Comparison of ENCODE assay signal across 15 cellular contexts in the genomic region with DNA sequence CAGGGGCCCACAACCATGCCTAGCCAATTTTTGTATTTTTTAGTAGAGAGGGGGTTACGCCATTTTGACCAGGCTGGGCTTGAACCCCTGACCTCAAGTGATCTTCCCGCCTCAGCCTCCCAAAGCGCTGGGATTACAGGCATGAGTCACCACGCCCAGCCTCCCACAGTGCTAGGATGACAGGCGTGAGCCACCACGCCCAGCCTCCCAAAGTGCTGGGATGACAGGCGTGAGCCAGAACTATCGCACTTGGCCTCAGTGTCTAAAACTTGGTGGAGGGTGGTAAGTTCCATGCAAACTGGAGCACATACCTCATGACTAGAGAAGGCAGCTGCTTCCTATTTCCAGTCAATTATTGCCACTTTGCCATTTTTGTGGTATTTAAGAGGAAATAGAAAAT. TPM values are rescaled to one million over a fixed set of nuclear protein-coding genes. Genes with fewer than 3 reads are reported as not detected.
DNase-seq lines count a peak whose midpoint lies in the region; ATAC-seq and TF ChIP-seq lines count a peak whose summit lies in the region.
"Had no signal": no experiment of that assay in that cellular context is flagged by ENCODE, and none has a peak within 500 bp of the region (broad histone marks: within the 10 kb centered on the region; RNA-seq: fewer than 3 reads in every experiment).

No MANE protein-coding gene starts in this region.

- H3K27me3 Mint-ChIP-seq in osteocyte (ENCODE audit: unreplicated experiment): peaks cover 2% of the 10 kb centered on the region

- TF ChIP-seq CTCF in HEK293 (tag by site-specific recombination; IDR thresholded peaks at IDR 0.05) (no peak), transverse colon (IDR thresholded peaks at IDR 0.05) (no peak), osteocyte (IDR thresholded peaks at IDR 0.05) (no peak), hepatocyte (IDR thresholded peaks at IDR 0.05; ENCODE audit: poor library complexity) (no peak)

- in situ Hi-C loops in transverse colon (cut with MboI; ENCODE audit: low pct_ligation_motif_present in 1 of 4, low pct_unique_long_range_greater_than_20kb in 1 of 4, low sequenced_read_pairs in 3 of 4): loop anchor here in 1 of 4 donors (25.0 kb wide), 1 partner anchor 195 kb away; no protein-coding TSS in a partner anchor

- CTCF ChIA-PET in HEK293 (lab: Yijun Ruan, JAX): interaction anchor here (1.9 kb wide), 1 partner anchor 19 kb away, joined by 7 read pairs; no protein-coding TSS in a partner anchor

- TF ChIP-seq EP300 in transverse colon (IDR thresholded peaks at IDR 0.05; ENCODE audit: low read depth): no peak

- H3K27ac ChIP-seq in HEK293 (ENCODE audit: extremely low read depth, low read depth, low read length) (no peak overlapping the region), transverse colon (no peak overlapping the region), hepatocyte (no peak overlapping the region)
- H3K27ac ChIP-seq: A549, GM23248, HL-60 had no signal

- no peaks in the 10 kb centered on the region for H3K36me3 ChIP-seq in HEK293 (ENCODE audit: control insufficient read depth in 2 of 2, insufficient read depth in 1 of 2, low read length in 2 of 2)
- H3K36me3 ChIP-seq in MG63: no peaks in the 10 kb centered on the region
- H3K36me3 ChIP-seq in transverse colon: no peaks in the 10 kb centered on the region
- no peaks in the 10 kb centered on the region for H3K36me3 ChIP-seq in hepatocyte (replicated peaks; ENCODE audit: insufficient read depth, low read depth)

- intact Hi-C loops in left colon (cut with DNase I, micrococcal nuclease) (no loop called here), transverse colon (cut with DNase I; ENCODE audit: low total_unique reads) (no loop called here)

- 80% methylated on average over 8 of the region's 8 CpGs; no CpG with 5 or more reads in 1 of the 2 donors for WGBS in transverse colon (ENCODE audit: low coverage in 1 of 2), 2 donors
- WGBS in hepatocyte (ENCODE audit: low lambda C conversion rate, missing lambda C conversion rate): 88% methylated on average over 8 of the region's 8 CpGs

- no peaks in the 10 kb centered on the region for H3K9me3 Mint-ChIP-seq in osteocyte (ENCODE audit: unreplicated experiment)
- H3K9me3 Mint-ChIP-seq: CD8-positive, alpha-beta memory T cell had no signal

- POLR2A ChIA-PET in HEK293 (lab: Yijun Ruan, JAX): no interaction called here

- H3K9me2 ChIP-seq in hepatocyte (replicated peaks; ENCODE audit: insufficient read depth): no peaks in the 10 kb centered on the region

- no peak overlapping the region for H3K27ac Mint-ChIP-seq in osteocyte (ENCODE audit: unreplicated experiment)
- H3K27ac Mint-ChIP-seq: CD8-positive, alpha-beta memory T cell had no signal

- H2AFZ ChIP-seq in hepatocyte: no peak overlapping the region
- H2AFZ ChIP-seq: GM23248 had no signal

- H3K4me2 ChIP-seq in hepatocyte: no peak overlapping the region
- H3K4me2 ChIP-seq: A549 had no signal

- TF ChIP-seq POLR2A in transverse colon (IDR thresholded peaks at IDR 0.05): no peak

- H3K79me2 ChIP-seq in hepatocyte: peaks cover 89% of the 10 kb centered on the region

- no peaks in the 10 kb centered on the region for H3K36me3 Mint-ChIP-seq in osteocyte (ENCODE audit: unreplicated experiment)
- H3K36me3 Mint-ChIP-seq: CD8-positive, alpha-beta memory T cell had no signal

- no peak overlapping the region for H3K4me3 ChIP-seq in HEK293 (ENCODE audit: low read depth, low read length)
- H3K4me3 ChIP-seq in MG63: no peak overlapping the region
- no peak overlapping the region for H3K4me3 ChIP-seq in transverse colon
- H3K4me3 ChIP-seq in hepatocyte: no peak overlapping the region
- H3K4me3 ChIP-seq: A549, GM23248 had no signal

- H3K9me3 ChIP-seq in HEK293 (ENCODE audit: control insufficient read depth, insufficient read depth, low read depth, low read length): no peaks in the 10 kb centered on the region
- H3K9me3 ChIP-seq in MG63: no peaks in the 10 kb centered on the region
- no peaks in the 10 kb centered on the region for H3K9me3 ChIP-seq in transverse colon
- H3K9me3 ChIP-seq in hepatocyte (ENCODE audit: low read depth): no peaks in the 10 kb centered on the region
- H3K9me3 ChIP-seq: A549, Caco-2 had no signal

- H3K27me3 ChIP-seq in MG63 (no peaks in the 10 kb centered on the region), transverse colon (no peaks in the 10 kb centered on the region), hepatocyte (no peaks in the 10 kb centered on the region)

- DNase-seq in MG63 (peak; percentile 49), left colon (no peak), transverse colon (peak; percentile 31), osteocyte (ENCODE audit: extremely low spot score, unreplicated experiment) (no peak), hepatocyte (ENCODE audit: low spot score) (no peak)
- DNase-seq: Caco-2; CD8-positive, alpha-beta memory T cell; DND-41; GF-D8; GM23248; KG1 had no signal

- H3K4me3 Mint-ChIP-seq in osteocyte (ENCODE audit: unreplicated experiment): no peak overlapping the region
- H3K4me3 Mint-ChIP-seq: CD8-positive, alpha-beta memory T cell had no signal

- ATAC-seq in left colon (peak; percentile 56), HG03159 (IDR thresholded peaks at IDR 0.05; ENCODE audit: unreplicated experiment) (no peak)
- ATAC-seq: A549 had no signal

- H3K4me1 ChIP-seq in HEK293 (ENCODE audit: control insufficient read depth, insufficient read depth, low read length): no peaks in the 10 kb centered on the region
- peaks cover 0 to 27% (median 0%) of the 10 kb centered on the region in 4 donors for H3K4me1 ChIP-seq in transverse colon
- peaks cover 12% of the 10 kb centered on the region for H3K4me1 ChIP-seq in hepatocyte (ENCODE audit: insufficient read depth)
- H3K4me1 ChIP-seq: A549 had no signal

- H4K20me1 ChIP-seq in hepatocyte (ENCODE audit: insufficient read depth, poor library complexity, severe bottlenecking): no peaks in the 10 kb centered on the region

- no peaks in the 10 kb centered on the region for H3K4me1 Mint-ChIP-seq in osteocyte (ENCODE audit: unreplicated experiment)
- H3K4me1 Mint-ChIP-seq: CD8-positive, alpha-beta memory T cell had no signal

TF ChIP-seq in HEK293, 187 proteins besides CTCF, POLR2A, EP300 and RAD21:
- TF ChIP-seq, protein P1, sequence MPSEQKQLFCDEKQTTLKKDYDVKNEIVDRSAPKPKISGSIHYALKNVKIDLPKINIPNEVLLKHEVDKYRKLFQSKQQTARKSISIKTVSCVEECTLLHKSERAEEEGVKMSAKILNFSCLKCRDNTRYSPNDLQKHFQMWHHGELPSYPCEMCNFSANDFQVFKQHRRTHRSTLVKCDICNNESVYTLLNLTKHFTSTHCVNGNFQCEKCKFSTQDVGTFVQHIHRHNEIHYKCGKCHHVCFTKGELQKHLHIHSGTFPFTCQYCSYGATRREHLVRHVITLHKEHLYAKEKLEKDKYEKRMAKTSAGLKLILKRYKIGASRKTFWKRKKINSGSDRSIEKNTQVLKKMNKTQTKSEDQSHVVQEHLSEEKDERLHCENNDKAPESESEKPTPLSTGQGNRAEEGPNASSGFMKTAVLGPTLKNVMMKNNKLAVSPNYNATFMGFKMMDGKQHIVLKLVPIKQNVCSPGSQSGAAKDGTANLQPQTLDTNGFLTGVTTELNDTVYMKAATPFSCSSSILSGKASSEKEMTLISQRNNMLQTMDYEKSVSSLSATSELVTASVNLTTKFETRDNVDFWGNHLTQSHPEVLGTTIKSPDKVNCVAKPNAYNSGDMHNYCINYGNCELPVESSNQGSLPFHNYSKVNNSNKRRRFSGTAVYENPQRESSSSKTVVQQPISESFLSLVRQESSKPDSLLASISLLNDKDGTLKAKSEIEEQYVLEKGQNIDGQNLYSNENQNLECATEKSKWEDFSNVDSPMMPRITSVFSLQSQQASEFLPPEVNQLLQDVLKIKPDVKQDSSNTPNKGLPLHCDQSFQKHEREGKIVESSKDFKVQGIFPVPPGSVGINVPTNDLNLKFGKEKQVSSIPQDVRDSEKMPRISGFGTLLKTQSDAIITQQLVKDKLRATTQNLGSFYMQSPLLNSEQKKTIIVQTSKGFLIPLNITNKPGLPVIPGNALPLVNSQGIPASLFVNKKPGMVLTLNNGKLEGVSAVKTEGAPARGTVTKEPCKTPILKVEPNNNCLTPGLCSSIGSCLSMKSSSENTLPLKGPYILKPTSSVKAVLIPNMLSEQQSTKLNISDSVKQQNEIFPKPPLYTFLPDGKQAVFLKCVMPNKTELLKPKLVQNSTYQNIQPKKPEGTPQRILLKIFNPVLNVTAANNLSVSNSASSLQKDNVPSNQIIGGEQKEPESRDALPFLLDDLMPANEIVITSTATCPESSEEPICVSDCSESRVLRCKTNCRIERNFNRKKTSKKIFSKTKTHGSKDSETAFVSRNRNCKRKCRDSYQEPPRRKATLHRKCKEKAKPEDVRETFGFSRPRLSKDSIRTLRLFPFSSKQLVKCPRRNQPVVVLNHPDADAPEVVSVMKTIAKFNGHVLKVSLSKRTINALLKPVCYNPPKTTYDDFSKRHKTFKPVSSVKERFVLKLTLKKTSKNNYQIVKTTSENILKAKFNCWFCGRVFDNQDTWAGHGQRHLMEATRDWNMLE (tag by site-specific recombination; conservative IDR thresholded peaks at IDR 0.05; ENCODE audit: low read depth): no peak
- TF ChIP-seq KLF1 (tag by site-specific recombination; IDR thresholded peaks at IDR 0.05): peak; percentile 36; the same call in 1 of the 2 replicates

RNA-seq across cellular contexts. Expression of a gene that starts 7.1 kb away (rescaled TPM):
- total RNA-seq in MG63 (2014; rRNA removed; shearing (Covaris generic); ENCODE audit: low replicate concordance): 1.9 and 7.0 TPM in 2 replicates
- total RNA-seq in left colon (100 to 1,000 TPM in 1 of 2 donors, 10 to 100 TPM in 1; 63.6 to 181 TPM), transverse colon (100 to 1,000 TPM in 1 of 4 donors, 10 to 100 TPM in 2, 1 to 10 TPM in 1; 9.6 to 146 (median 82.3) TPM), osteocyte (0.40 TPM in 1 of 2 replicates, not detected in the other), hepatocyte (75.6 and 76.7 TPM in 2 replicates)
- polyA plus RNA-seq in hepatocyte: 63.5 and 91.1 TPM in 2 replicates
- total RNA-seq: CD8-positive, alpha-beta memory T cell; GM23248 had no signal
- polyA plus RNA-seq: GM23248 had no signal

RNA-seq across cellular contexts. Expression of a gene that starts 30.9 kb away (rescaled TPM):
- total RNA-seq in MG63 (2014; rRNA removed; shearing (Covaris generic); ENCODE audit: low replicate concordance): 1.2 and 2.7 TPM in 2 replicates
- total RNA-seq in left colon (10 to 100 TPM in 1 of 2 donors, 1 to 10 TPM in 1; 7.9 to 14.4 TPM), transverse colon (10 to 100 TPM in 1 of 4 donors, 1 to 10 TPM in 3; 3.4 to 12.2 (median 7.7) TPM), osteocyte (not detected in 2 replicates), hepatocyte (not detected in 2 replicates)
- polyA plus RNA-seq in hepatocyte: 0.04 TPM in 1 of 2 replicates, not detected in the other
- total RNA-seq: GM23248 had no signal
- polyA plus RNA-seq: GM23248 had no signal

Comparison
In these comparisons a context has a peak if more than half of its experiments do, and no peak if none do; other contexts are left out.
1. DNase-seq: peak in MG63 (single experiment) and transverse colon (single experiment); none in left colon (0 of 2), osteocyte (single experiment) and hepatocyte (single experiment).